Comparison of ENCODE assay signal across 10 cellular contexts in the genomic region with DNA sequence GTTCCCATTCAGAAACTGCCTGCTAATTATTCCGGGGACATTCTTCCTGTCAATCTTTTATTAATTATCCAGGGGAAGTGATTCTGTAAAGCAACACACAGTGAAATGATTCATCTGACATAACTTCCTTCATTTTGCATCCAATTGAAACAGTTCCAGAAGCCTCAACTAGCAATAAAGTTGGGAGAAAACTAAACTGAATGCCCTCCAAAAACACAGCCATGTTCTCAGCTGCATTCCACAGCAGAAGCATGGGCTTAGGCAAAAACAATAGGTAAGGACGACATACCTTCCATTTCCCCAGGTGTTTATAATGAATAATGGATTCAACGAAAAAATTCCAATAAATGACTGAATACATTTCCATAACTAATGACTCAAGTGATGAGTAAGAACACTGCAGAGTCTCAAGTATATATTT. TPM values are rescaled to one million over a fixed set of nuclear protein-coding genes. Genes with fewer than 3 reads are reported as not detected.
DNase-seq lines count a peak whose midpoint lies in the region; ATAC-seq, FAIRE-seq and TF ChIP-seq lines count a peak whose summit lies in the region.
"Had no signal": no experiment of that assay in that cellular context is flagged by ENCODE, and none has a peak within 500 bp of the region (broad histone marks: within the 10 kb centered on the region; RNA-seq: fewer than 3 reads in every experiment).

No MANE protein-coding gene starts in this region.

- H4K8ac ChIP-seq in mesendoderm (ENCODE audit: low read depth, low read length): no peak overlapping the region

- H2AK5ac ChIP-seq in mesendoderm (ENCODE audit: low read length): no peak overlapping the region

- H3K4me2 ChIP-seq in mesendoderm (ENCODE audit: low read length): no peak overlapping the region

- peak; percentile 74 for DNase-seq in AG08395 (ENCODE audit: low spot score)
- DNase-seq in brain microvascular endothelial cell: no peak
- DNase-seq in mesendoderm: peak; percentile 59
- DNase-seq in cerebellar nuclear complex (lab: John Stamatoyannopoulos, UW): no peak
- no peak for DNase-seq in D721Med (ENCODE audit: insufficient read length, low spot score)
- DNase-seq: CD4-positive, alpha-beta memory T cell had no signal

- H3K4me3 ChIP-seq in brain microvascular endothelial cell (ENCODE audit: low read depth, low read length) (no peak overlapping the region), mesendoderm (ENCODE audit: low read length) (no peak overlapping the region)

- peak overlapping the region; percentile 51 for H3K18ac ChIP-seq in mesendoderm (ENCODE audit: low read length)

- no peak overlapping the region for H2BK15ac ChIP-seq in mesendoderm (replicated peaks; ENCODE audit: low read depth)

- TF ChIP-seq EP300 in Ishikawa (IDR thresholded peaks at IDR 0.05; ENCODE audit: borderline replicate concordance): no peak; the same call in 1 of the 2 replicates

- TF ChIP-seq RAD21 in Ishikawa (IDR thresholded peaks at IDR 0.05; ENCODE audit: low read depth): no peak

- no peak overlapping the region for H2BK5ac ChIP-seq in mesendoderm (ENCODE audit: low read length)

- no peak overlapping the region for H3K23ac ChIP-seq in mesendoderm (ENCODE audit: low read length)

- no peak overlapping the region for H3K9ac ChIP-seq in mesendoderm (ENCODE audit: low read length)

- no peak for TF ChIP-seq CTCF in brain microvascular endothelial cell (IDR thresholded peaks at IDR 0.05; ENCODE audit: low read depth, low read length, missing control alignments)
- TF ChIP-seq CTCF in D721Med (IDR thresholded peaks at IDR 0.05; ENCODE audit: insufficient read depth, missing control alignments): no peak

- no peak for FAIRE-seq in D721Med (lab: Jason Lieb, UNC)

- in situ Hi-C loops in brain microvascular endothelial cell (cut with HindIII; ENCODE audit: low pct_ligation_motif_present, low sequenced_read_pairs): no loop called here

- H3K56ac ChIP-seq in mesendoderm (ENCODE audit: low read length): peak overlapping the region; percentile 6

- peaks cover 4% of the 10 kb centered on the region for H3K4me1 ChIP-seq in mesendoderm (ENCODE audit: control insufficient read depth, low read depth, low read length)

- no peaks in the 10 kb centered on the region for H3K27me3 ChIP-seq in brain microvascular endothelial cell (replicated peaks)
- no peaks in the 10 kb centered on the region for H3K27me3 ChIP-seq in mesendoderm (ENCODE audit: insufficient read depth, low read length, poor library complexity)

- no peaks in the 10 kb centered on the region for H3K79me1 ChIP-seq in mesendoderm (ENCODE audit: low read length)

- no peaks in the 10 kb centered on the region for H3K36me3 ChIP-seq in brain microvascular endothelial cell (replicated peaks)
- H3K36me3 ChIP-seq in mesendoderm (ENCODE audit: control insufficient read depth, insufficient read depth, low read length): no peaks in the 10 kb centered on the region

- no CpG with 5 or more reads among the region's 3 CpGs for WGBS in mesendoderm (ENCODE audit: extremely low coverage, insufficient coverage, low lambda C conversion rate)

- ATAC-seq in HG03442 (IDR thresholded peaks at IDR 0.05; ENCODE audit: unreplicated experiment): no peak
- no peak for ATAC-seq in GM18511 (IDR thresholded peaks at IDR 0.05; ENCODE audit: unreplicated experiment)

- H3K79me2 ChIP-seq in mesendoderm (ENCODE audit: control insufficient read depth, insufficient read depth, low read length): no peaks in the 10 kb centered on the region

- peak overlapping the region; percentile 45 for H3K27ac ChIP-seq in brain microvascular endothelial cell
- peak overlapping the region; percentile 77 for H3K27ac ChIP-seq in mesendoderm (ENCODE audit: low read depth, low read length)
- H3K27ac ChIP-seq: HL-60 had no signal

- H3K4ac ChIP-seq in mesendoderm (ENCODE audit: low read depth, low read length): peak overlapping the region; percentile 60

- no peak overlapping the region for H2BK120ac ChIP-seq in mesendoderm (ENCODE audit: low read depth, low read length)

- no peak overlapping the region for H4K5ac ChIP-seq in mesendoderm (ENCODE audit: low read length)

TF ChIP-seq in Ishikawa, 13 proteins besides CTCF, POLR2A, EP300 and RAD21:
- TF ChIP-seq TEAD4 (IDR thresholded peaks at IDR 0.05) (peak; percentile 61), NFIC (IDR thresholded peaks at IDR 0.05) (0 out of 2 replicates have a peak, but pooled peaks have one; percentile 22), TCF12 (IDR thresholded peaks at IDR 0.05; ENCODE audit: low read depth) (no peak), YY1 (IDR thresholded peaks at IDR 0.05; ENCODE audit: low read depth) (0 out of 2 replicates have a peak, but pooled peaks have one; percentile 34)

RNA-seq across cellular contexts. Expression of a gene that starts 36.9 kb away (rescaled TPM):
- polyA plus RNA-seq in mesendoderm (2013, experiment 1 of 2): 10.7 TPM
- 11.7 TPM for polyA plus RNA-seq in mesendoderm (2013, experiment 2 of 2)

Comparison
In these comparisons a context has a peak if more than half of its experiments do, and no peak if none do; other contexts are left out.
1. DNase-seq: peak in AG08395 (single experiment) and mesendoderm (single experiment); none in brain microvascular endothelial cell (single experiment), cerebellar nuclear complex (0 of 2) and D721Med (single experiment).